ENCODE assay signal across 8 cellular contexts in the genomic region with DNA sequence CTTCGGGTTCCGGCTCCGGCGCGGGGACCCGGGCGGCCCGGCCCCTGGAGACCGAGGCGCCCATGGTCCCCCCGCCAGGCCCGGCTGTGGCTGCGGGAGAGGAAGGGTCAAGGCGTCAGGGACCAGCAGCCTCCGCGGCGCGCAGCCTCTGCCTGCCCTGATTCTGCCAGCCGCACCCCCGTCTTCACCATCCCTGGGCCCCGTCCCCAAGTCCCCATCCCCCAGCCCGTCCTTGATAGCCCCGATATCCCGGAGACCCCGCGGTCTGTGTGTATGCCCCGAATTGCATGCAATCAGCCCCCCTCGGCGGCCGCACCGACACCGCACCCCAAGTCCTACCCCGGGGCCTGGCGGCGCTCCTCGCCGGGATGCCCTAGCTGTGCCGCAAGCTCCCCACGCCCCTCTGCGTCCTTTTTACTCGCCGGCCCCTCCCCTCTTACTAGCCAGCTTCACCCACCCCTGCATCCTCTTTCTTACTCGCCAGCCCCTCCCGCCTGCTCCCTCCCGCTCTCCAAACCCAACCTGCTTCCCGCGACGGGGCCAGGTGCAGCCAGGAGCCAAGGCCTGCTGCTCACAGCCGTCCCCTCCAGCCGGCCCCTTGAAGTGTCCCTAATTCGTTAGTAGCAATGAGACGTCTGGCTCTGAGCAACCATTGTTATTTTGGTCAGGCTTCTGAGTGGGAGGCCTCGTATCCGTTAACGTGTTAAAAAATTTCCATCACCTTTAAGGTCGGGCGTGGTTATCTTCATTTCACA. TPM values are rescaled to one million over a fixed set of nuclear protein-coding genes. Genes with fewer than 3 reads are reported as not detected.
DNase-seq lines count a peak whose midpoint lies in the region; ATAC-seq, FAIRE-seq and TF ChIP-seq lines count a peak whose summit lies in the region.

A gene with protein sequence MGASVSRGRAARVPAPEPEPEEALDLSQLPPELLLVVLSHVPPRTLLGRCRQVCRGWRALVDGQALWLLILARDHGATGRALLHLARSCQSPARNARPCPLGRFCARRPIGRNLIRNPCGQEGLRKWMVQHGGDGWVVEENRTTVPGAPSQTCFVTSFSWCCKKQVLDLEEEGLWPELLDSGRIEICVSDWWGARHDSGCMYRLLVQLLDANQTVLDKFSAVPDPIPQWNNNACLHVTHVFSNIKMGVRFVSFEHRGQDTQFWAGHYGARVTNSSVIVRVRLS (minus strand): TSS at position 386 of the 755 bp plus-strand sequence. CDS start 322 bp downstream, at position 64.

- no peaks in the 10 kb centered on the region for H3K36me3 ChIP-seq in ACC112 (ENCODE audit: insufficient read depth, low read length)
- H3K36me3 ChIP-seq in H7 (replicated peaks; ENCODE audit: control insufficient read depth, insufficient read depth, low read length) = peaks cover 4% of the 10 kb centered on the region
- H3K36me3 ChIP-seq in effector memory CD4-positive, alpha-beta T cell (ENCODE audit: control insufficient read depth, insufficient read depth, low read length) = no peaks in the 10 kb centered on the region

- H3K4me3 ChIP-seq in ACC112 (ENCODE audit: low read depth, low read length) (peak within 1 kb of the TSS; percentile 82), H7 (ENCODE audit: insufficient read depth, low read depth, low read length) (peak within 1 kb of the TSS; percentile 77)
- H3K4me3 ChIP-seq in effector memory CD4-positive, alpha-beta T cell (ENCODE audit: insufficient read depth, low read depth, low read length, poor library complexity, severe bottlenecking) = peak within 1 kb of the TSS; percentile 83

- peak; percentile 34 for ATAC-seq in SK-N-SH treated with all-trans-retinoic acid at 6 μM for 48 hours

- FAIRE-seq in urothelium cell line (lab: Jason Lieb, UNC) = no peak

- H3K9me3 ChIP-seq in effector memory CD4-positive, alpha-beta T cell (ENCODE audit: control insufficient read depth, low read length) = no peaks in the 10 kb centered on the region

- DNase-seq in H7 (peak; percentile 92), medulla oblongata (ENCODE audit: extremely low spot score) (peak; percentile 17), NCI-H2196 treated with DMSO at 0.1 percent for 48 hours (lab: John Stamatoyannopoulos, UW; ENCODE audit: unreplicated experiment) (no peak), urothelium cell line (ENCODE audit: low spot score) (no peak)
- DNase-seq in effector memory CD4-positive, alpha-beta T cell = peak in 1 of 3 donors; percentile 2

- H3K79me2 ChIP-seq in ACC112 (ENCODE audit: control insufficient read depth, insufficient read depth, low read length, unreplicated experiment) = no peaks in the 10 kb centered on the region

- H2AFZ ChIP-seq in ACC112 (ENCODE audit: low read length, unreplicated experiment) = peak within 1 kb of the TSS; percentile 62

- H3K27ac ChIP-seq in ACC112 (ENCODE audit: low read depth, low read length) = no peak within 1 kb of the TSS
- no peak within 1 kb of the TSS for H3K27ac ChIP-seq in effector memory CD4-positive, alpha-beta T cell (ENCODE audit: insufficient read depth, low read length, poor library complexity, severe bottlenecking)
- peak within 1 kb of the TSS; percentile 83 for H3K27ac ChIP-seq in temporal lobe (ENCODE audit: low read depth, low read length)

- H3K4me1 ChIP-seq in ACC112 (ENCODE audit: control insufficient read depth, insufficient read depth, low read length, unreplicated experiment) = no peaks in the 10 kb centered on the region
- H3K4me1 ChIP-seq in effector memory CD4-positive, alpha-beta T cell (ENCODE audit: control insufficient read depth, insufficient read depth, low read length, poor library complexity, severe bottlenecking) = peaks cover 10% of the 10 kb centered on the region

- H3K27me3 ChIP-seq in ACC112 (ENCODE audit: insufficient read depth, low read length) = no peaks in the 10 kb centered on the region
- H3K27me3 ChIP-seq in H7 (ENCODE audit: control insufficient read depth, insufficient read depth, low read length) = peaks cover 4% of the 10 kb centered on the region; the same call in 1 of the 2 replicates
- no peaks in the 10 kb centered on the region for H3K27me3 ChIP-seq in effector memory CD4-positive, alpha-beta T cell (replicated peaks; ENCODE audit: control insufficient read depth, insufficient read depth, low read length, poor library complexity, severe bottlenecking)

TF ChIP-seq in SK-N-SH treated with all-trans-retinoic acid at 6 μM for 48 hours, 23 proteins besides CTCF, POLR2A, EP300 and RAD21:
- TF ChIP-seq ZC3H10 (CRISPR knock-in tag; IDR thresholded peaks at IDR 0.05) (no peak), ZNF565 (CRISPR knock-in tag; conservative IDR thresholded peaks at IDR 0.05; ENCODE audit: low read depth) (no peak), OSR1 (CRISPR knock-in tag; IDR thresholded peaks at IDR 0.05) (no peak), GLIS3 (CRISPR knock-in tag; IDR thresholded peaks at IDR 0.05) (no peak), ZNF8 (CRISPR knock-in tag; IDR thresholded peaks at IDR 0.05) (no peak), ZNF70 (CRISPR knock-in tag; IDR thresholded peaks at IDR 0.05) (no peak), ZFP3 (CRISPR knock-in tag; IDR thresholded peaks at IDR 0.05) (no peak), BACH2 (CRISPR knock-in tag; IDR thresholded peaks at IDR 0.05; ENCODE audit: borderline replicate concordance) (no peak)
- TF ChIP-seq, protein P1, sequence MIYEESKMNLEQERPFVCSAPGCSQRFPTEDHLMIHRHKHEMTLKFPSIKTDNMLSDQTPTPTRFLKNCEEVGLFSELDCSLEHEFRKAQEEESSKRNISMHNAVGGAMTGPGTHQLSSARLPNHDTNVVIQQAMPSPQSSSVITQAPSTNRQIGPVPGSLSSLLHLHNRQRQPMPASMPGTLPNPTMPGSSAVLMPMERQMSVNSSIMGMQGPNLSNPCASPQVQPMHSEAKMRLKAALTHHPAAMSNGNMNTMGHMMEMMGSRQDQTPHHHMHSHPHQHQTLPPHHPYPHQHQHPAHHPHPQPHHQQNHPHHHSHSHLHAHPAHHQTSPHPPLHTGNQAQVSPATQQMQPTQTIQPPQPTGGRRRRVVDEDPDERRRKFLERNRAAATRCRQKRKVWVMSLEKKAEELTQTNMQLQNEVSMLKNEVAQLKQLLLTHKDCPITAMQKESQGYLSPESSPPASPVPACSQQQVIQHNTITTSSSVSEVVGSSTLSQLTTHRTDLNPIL (CRISPR knock-in tag; IDR thresholded peaks at IDR 0.05; ENCODE audit: low read depth) = no peak

RNA-seq across cellular contexts. Expression of the gene that starts here (rescaled TPM):
- 4.0 and 5.5 TPM in 2 replicates for total RNA-seq in H7 (2014; rRNA removed; shearing (Covaris generic))
- total RNA-seq in temporal lobe = 8.9 TPM

Comparison
In these comparisons a context has a peak if more than half of its experiments do, and no peak if none do; other contexts are left out.
1. DNase-seq: peak in H7 (single experiment) and medulla oblongata (single experiment); none in NCI-H2196 treated with DMSO at 0.1 percent for 48 hours (single experiment) and urothelium cell line (single experiment).
2. Peak in every context shown above with its lines, with median percentiles within 50 percentile points of each other: H3K4me3 ChIP-seq.